ENCODE assay signal across 1 cellular context in genomic region chr2:7450188-7451156, GRCh38.
TF ChIP-seq lines count a peak whose summit lies in the region.

No MANE protein-coding gene starts in this region.

TF ChIP-seq in HepG2, 621 proteins besides CTCF, POLR2A, EP300 and RAD21 (continued from another document):
- TF ChIP-seq ARID4A (CRISPR knock-in tag; IDR thresholded peaks at IDR 0.05; ENCODE audit: borderline replicate concordance) (no peak), EED (CRISPR knock-in tag; IDR thresholded peaks at IDR 0.05) (no peak), HDAC6 (IDR thresholded peaks at IDR 0.05; ENCODE audit: low read depth, low read length) (no peak), SALL2 (CRISPR knock-in tag; IDR thresholded peaks at IDR 0.05) (no peak), SRF (IDR thresholded peaks at IDR 0.05; ENCODE audit: low read depth, low read length) (no peak), NR2F1 (CRISPR knock-in tag; IDR thresholded peaks at IDR 0.05) (no peak), IRF9 (CRISPR knock-in tag; IDR thresholded peaks at IDR 0.05; ENCODE audit: borderline replicate concordance) (no peak), MTA3 (CRISPR knock-in tag; IDR thresholded peaks at IDR 0.05) (no peak), ADNP (CRISPR knock-in tag; IDR thresholded peaks at IDR 0.05) (no peak), ZFYVE20 (CRISPR knock-in tag; IDR thresholded peaks at IDR 0.05; ENCODE audit: borderline replicate concordance, low read depth) (no peak)
